In the genomic region with DNA sequence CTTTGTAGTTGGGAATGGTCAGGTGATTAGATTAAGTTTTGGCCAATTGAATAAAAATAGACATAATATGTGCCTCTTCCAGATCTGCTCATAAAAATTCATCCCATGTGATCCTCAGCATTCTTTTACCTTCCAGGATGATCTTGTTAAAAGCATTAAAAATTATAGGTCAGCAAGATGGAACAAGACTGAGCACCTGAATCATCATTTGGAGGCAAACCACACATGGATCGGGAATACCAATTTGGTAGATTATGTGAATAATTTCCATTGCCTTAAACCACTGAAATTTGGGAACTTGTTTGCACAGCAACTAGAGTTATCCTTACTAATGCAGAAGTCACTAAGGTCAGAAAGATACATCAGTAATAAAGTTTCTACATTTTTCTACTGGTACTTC, we compare ENCODE assay signal across 30 cellular contexts.
"Had no signal": no experiment of that assay in that cellular context is flagged by ENCODE, and none has a peak within 500 bp of the region (broad histone marks: within the 10 kb centered on the region; RNA-seq: fewer than 3 reads in every experiment).

No MANE protein-coding gene starts in this region.

- H3K9me3 ChIP-seq: ovary, psoas muscle, right lobe of liver, sigmoid colon, suprapubic skin, testis, tibial artery, transverse colon, upper lobe of right lung, uterus had no signal

- H3K27me3 ChIP-seq: neural progenitor cell, ovary, right lobe of liver, sigmoid colon, suprapubic skin, testis, tibial artery, transverse colon, upper lobe of right lung, uterus had no signal

- H3K36me3 Mint-ChIP-seq: natural killer cell; stimulated activated memory B cell treated with anti-CD40 and anti-IgM and Interleukin-4, amounts not matched to agents 10 μg/mL and 1 μg/mL and 100 μg/mL, for 72 hours; type B pancreatic cell had no signal

- H3K4me3 Mint-ChIP-seq: natural killer cell; nephron; neural progenitor cell; stimulated activated memory B cell treated with anti-CD40 and anti-IgM and Interleukin-4, amounts not matched to agents 10 μg/mL and 1 μg/mL and 100 μg/mL, for 72 hours; stimulated activated naive CD8-positive, alpha-beta T cell treated with anti-CD3 and anti-CD28 coated beads, Interleukin-15, amount 100 ng/mL, for 72 hours; type B pancreatic cell had no signal

- H3K27ac ChIP-seq: neural progenitor cell, ovary, parathyroid adenoma, psoas muscle, right lobe of liver, sigmoid colon, suprapubic skin, testis, tibial artery, transverse colon, upper lobe of right lung, uterus had no signal

- DNase-seq: natural killer cell; occipital lobe; ovary; posterior cingulate gyrus; psoas muscle; right cardiac atrium; right lobe of liver; sigmoid colon; small intestine; stimulated activated CD4-positive, alpha-beta T cell treated with anti-CD3 and anti-CD28 coated beads, Interleukin-15, amount 100 ng/mL, for 24 hours; stimulated activated CD4-positive, alpha-beta T cell treated with anti-CD3 and anti-CD28 coated beads, Interleukin-2, amount 100 ng/mL, for 24 hours; stimulated activated CD4-positive, alpha-beta T cell treated with anti-CD3 and anti-CD28 coated beads, Interleukin-4, amount 100 ng/mL, for 1 hour; stimulated activated CD4-positive, alpha-beta T cell treated with anti-CD3 and anti-CD28 coated beads, Interleukin-4, amount 100 ng/mL, for 4 hours; stimulated activated CD8-positive, alpha-beta memory T cell treated with anti-CD3 and anti-CD28 coated beads, Interleukin-4, amount 100 ng/mL, for 48 hours; stimulated activated naive CD4-positive, alpha-beta T cell; stimulated activated naive CD8-positive, alpha-beta T cell treated with anti-CD3 and anti-CD28 coated beads, Interleukin-15, amount 100 ng/mL, for 72 hours; stimulated activated naive CD8-positive, alpha-beta T cell treated with anti-CD3 and anti-CD28 coated beads, Interleukin-15, Interleukin-2, amounts not matched to agents 100 U/mL and 50 U/mL, for 24 hours; substantia nigra; testis; tibial artery; transverse colon; upper lobe of right lung; uterus had no signal

- ATAC-seq: natural killer cell; psoas muscle; right cardiac atrium; right lobe of liver; stimulated activated memory B cell treated with anti-CD40 and anti-IgM and Interleukin-4, amounts not matched to agents 10 μg/mL and 1 μg/mL and 100 μg/mL, for 72 hours; stimulated activated naive CD8-positive, alpha-beta T cell treated with anti-CD3 and anti-CD28 coated beads, Interleukin-15, amount 100 ng/mL, for 72 hours; stimulated activated naive CD8-positive, alpha-beta T cell treated with anti-CD3 and anti-CD28 coated beads, Interleukin-15, Interleukin-2, amounts not matched to agents 100 U/mL and 50 U/mL, for 24 hours; upper lobe of right lung had no signal

- H3K4me1 Mint-ChIP-seq: natural killer cell; nephron; neural progenitor cell; stimulated activated memory B cell treated with anti-CD40 and anti-IgM and Interleukin-4, amounts not matched to agents 10 μg/mL and 1 μg/mL and 100 μg/mL, for 72 hours; stimulated activated naive CD8-positive, alpha-beta T cell treated with anti-CD3 and anti-CD28 coated beads, Interleukin-15, amount 100 ng/mL, for 72 hours had no signal

- H3K27ac Mint-ChIP-seq: natural killer cell; nephron; neural progenitor cell; progenitor cell of endocrine pancreas; stimulated activated memory B cell treated with anti-CD40 and anti-IgM and Interleukin-4, amounts not matched to agents 10 μg/mL and 1 μg/mL and 100 μg/mL, for 72 hours; stimulated activated naive CD8-positive, alpha-beta T cell treated with anti-CD3 and anti-CD28 coated beads, Interleukin-15, amount 100 ng/mL, for 72 hours; type B pancreatic cell had no signal

- H3K4me3 ChIP-seq: neural progenitor cell, ovary, psoas muscle, right lobe of liver, sigmoid colon, suprapubic skin, testis, tibial artery, transverse colon, upper lobe of right lung, uterus had no signal

- H3K4me1 ChIP-seq: neural progenitor cell, parathyroid adenoma, psoas muscle, right lobe of liver, sigmoid colon, suprapubic skin, testis, tibial artery, transverse colon, upper lobe of right lung, uterus had no signal

- H3K27me3 Mint-ChIP-seq: progenitor cell of endocrine pancreas; stimulated activated memory B cell treated with anti-CD40 and anti-IgM and Interleukin-4, amounts not matched to agents 10 μg/mL and 1 μg/mL and 100 μg/mL, for 72 hours; stimulated activated naive CD8-positive, alpha-beta T cell treated with anti-CD3 and anti-CD28 coated beads, Interleukin-15, amount 100 ng/mL, for 72 hours; type B pancreatic cell had no signal

- H3K9me3 Mint-ChIP-seq: stimulated activated memory B cell treated with anti-CD40 and anti-IgM and Interleukin-4, amounts not matched to agents 10 μg/mL and 1 μg/mL and 100 μg/mL, for 72 hours; stimulated activated naive CD8-positive, alpha-beta T cell treated with anti-CD3 and anti-CD28 coated beads, Interleukin-15, amount 100 ng/mL, for 72 hours; type B pancreatic cell had no signal

- H3K36me3 ChIP-seq: neural progenitor cell, ovary, right lobe of liver, sigmoid colon, suprapubic skin, tibial artery, transverse colon, upper lobe of right lung, uterus had no signal
